In genomic region chr1:150909585-150910185, GRCh38 we compare ENCODE assay signal across 22 cellular contexts. TPM values are rescaled to one million over a fixed set of nuclear protein-coding genes. Genes with fewer than 3 reads are reported as not detected.
"Had no signal": no experiment of that assay in that cellular context is flagged by ENCODE, and none has a peak within 500 bp of the region (broad histone marks: within the 10 kb centered on the region; RNA-seq: fewer than 3 reads in every experiment).

No MANE protein-coding gene starts in this region.

- FAIRE-seq: urothelium cell line had no signal

- H3K9me3 Mint-ChIP-seq: activated B cell treated with CpG ODN at 0.5 μM for 24 hours, brain had no signal

- DNase-seq: activated B cell treated with CpG ODN at 0.5 μM for 24 hours; activated CD4-positive, alpha-beta memory T cell treated with anti-CD3 and anti-CD28 coated beads, Interleukin-2, amount 10 ng/mL, durations not matched to agents 7 days and 5 days; activated CD4-positive, alpha-beta T cell treated with anti-CD3 and anti-CD28 coated beads for 4 hours; activated CD8-positive, alpha-beta memory T cell treated with anti-CD3 and anti-CD28 coated beads, Interleukin-2, amount 10 ng/mL, durations not matched to agents 7 days and 5 days; activated naive CD4-positive, alpha-beta T cell treated with Interleukin-2 at 50 U/mL for 16 hours; activated naive CD8-positive, alpha-beta T cell treated with anti-CD3 and anti-CD28 coated beads, Interleukin-2, amount 10 ng/mL, durations not matched to agents 7 days and 5 days; activated T-cell treated with anti-CD3 and anti-CD28 coated beads, Interleukin-2, amount 50 U/mL, for 1 hour; central memory CD4-positive, alpha-beta T cell; colonic mucosa; endodermal cell; foreskin fibroblast; occipital lobe; retina; stimulated activated naive CD4-positive, alpha-beta T cell treated with Interleukin-2 at 50 U/mL for 16 hours; tibial artery had no signal

- H3K27ac Mint-ChIP-seq: activated B cell treated with CpG ODN at 0.5 μM for 24 hours; activated CD4-positive, alpha-beta memory T cell treated with anti-CD3 and anti-CD28 coated beads, Interleukin-2, amount 10 ng/mL, durations not matched to agents 7 days and 5 days; activated CD8-positive, alpha-beta memory T cell treated with anti-CD3 and anti-CD28 coated beads, Interleukin-2, amount 10 ng/mL, durations not matched to agents 7 days and 5 days; activated naive CD8-positive, alpha-beta T cell treated with anti-CD3 and anti-CD28 coated beads, Interleukin-2, amount 10 ng/mL, durations not matched to agents 7 days and 5 days; activated T-helper 2 cell treated with anti-CD3 and anti-CD28 coated beads, Interferon-gamma antibody, Interleukin-2, Interleukin-4, amounts not matched to agents 10 μg/mL and 5 μg/mL and 100 μg/mL, durations not matched to agents 14 hours and 24 hours and 36 hours; brain; endodermal cell; mesothelial cell of epicardium; T-helper 2 cell treated with Interferon-gamma antibody and Interleukin-4, amounts not matched to agents 5 μg/mL and 100 μg/mL, for 36 hours had no signal

- H3K4me3 ChIP-seq: colonic mucosa, tibial artery had no signal

- H3K4me3 Mint-ChIP-seq: activated B cell treated with CpG ODN at 0.5 μM for 24 hours; activated CD4-positive, alpha-beta memory T cell treated with anti-CD3 and anti-CD28 coated beads, Interleukin-2, amount 10 ng/mL, durations not matched to agents 7 days and 5 days; activated CD8-positive, alpha-beta memory T cell treated with anti-CD3 and anti-CD28 coated beads, Interleukin-2, amount 10 ng/mL, durations not matched to agents 7 days and 5 days; activated naive CD8-positive, alpha-beta T cell treated with anti-CD3 and anti-CD28 coated beads, Interleukin-2, amount 10 ng/mL, durations not matched to agents 7 days and 5 days; brain; endodermal cell; mesothelial cell of epicardium; T-helper 2 cell treated with Interferon-gamma antibody and Interleukin-4, amounts not matched to agents 5 μg/mL and 100 μg/mL, for 36 hours had no signal

- H3K27ac ChIP-seq: colonic mucosa, epithelial cell of prostate, tibial artery had no signal

- H3K36me3 Mint-ChIP-seq: brain, mesothelial cell of epicardium had no signal

- H3K27me3 Mint-ChIP-seq: activated B cell treated with CpG ODN at 0.5 μM for 24 hours; activated CD4-positive, alpha-beta memory T cell treated with anti-CD3 and anti-CD28 coated beads, Interleukin-2, amount 10 ng/mL, durations not matched to agents 7 days and 5 days; activated CD8-positive, alpha-beta memory T cell treated with anti-CD3 and anti-CD28 coated beads, Interleukin-2, amount 10 ng/mL, durations not matched to agents 7 days and 5 days; activated naive CD8-positive, alpha-beta T cell treated with anti-CD3 and anti-CD28 coated beads, Interleukin-2, amount 10 ng/mL, durations not matched to agents 7 days and 5 days had no signal

- H3K27me3 ChIP-seq: colonic mucosa, tibial artery had no signal

- ATAC-seq: activated CD8-positive, alpha-beta memory T cell treated with anti-CD3 and anti-CD28 coated beads, Interleukin-2, amount 10 ng/mL, durations not matched to agents 7 days and 5 days had no signal

- H3K4me1 Mint-ChIP-seq: activated CD4-positive, alpha-beta memory T cell treated with anti-CD3 and anti-CD28 coated beads, Interleukin-2, amount 10 ng/mL, durations not matched to agents 7 days and 5 days; activated naive CD8-positive, alpha-beta T cell treated with anti-CD3 and anti-CD28 coated beads, Interleukin-2, amount 10 ng/mL, durations not matched to agents 7 days and 5 days; brain had no signal

- H3K36me3 ChIP-seq: colonic mucosa, tibial artery had no signal

RNA-seq across cellular contexts. Expression of gene CTXND2, which starts 22.7 kb away (rescaled TPM):
- polyA plus RNA-seq: neural cell had no signal
